Comparison of ENCODE assay signal across 8 cellular contexts in genomic region chr7:100675581-100676350, GRCh38. TPM values are rescaled to one million over a fixed set of nuclear protein-coding genes. Genes with fewer than 3 reads are reported as not detected.
DNase-seq lines count a peak whose midpoint lies in the region; ATAC-seq and TF ChIP-seq lines count a peak whose summit lies in the region.

No MANE protein-coding gene starts in this region.

- intact Hi-C loops in esophagus squamous epithelium (cut with DNase I): no loop called here

- H3K36me3 ChIP-seq in OCI-LY1 (ENCODE audit: insufficient read depth, low read length) (peaks cover 44% of the 10 kb centered on the region), esophagus squamous epithelium (peaks cover 24 to 44% (median 33%) of the 10 kb centered on the region in 3 donors)

- no peaks in the 10 kb centered on the region for H3F3A ChIP-seq in OCI-LY1 (ENCODE audit: insufficient read depth, low read length)

- H3K79me2 ChIP-seq in OCI-LY1 (ENCODE audit: insufficient read depth, low read length): peaks cover 6% of the 10 kb centered on the region

- ATAC-seq in HG02885 (IDR thresholded peaks at IDR 0.05; ENCODE audit: poor library complexity, unreplicated experiment) (peak; percentile 36), naive B cell (ENCODE audit: low read depth in 2 of 2) (peak; percentile 61 to 62)

- H3K4me2 ChIP-seq in OCI-LY1 (ENCODE audit: low read length): peak overlapping the region; percentile 80

- peak overlapping the region; percentile 43 for H3K9ac ChIP-seq in OCI-LY1 (ENCODE audit: low read length)

- H3K36me3 Mint-ChIP-seq in naive B cell: no peaks in the 10 kb centered on the region

- H3K9me2 ChIP-seq in OCI-LY1 (ENCODE audit: low read depth, low read length): no peaks in the 10 kb centered on the region

- no peaks in the 10 kb centered on the region for H3K27me3 ChIP-seq in OCI-LY1 (ENCODE audit: insufficient read depth, low read length)
- no peaks in the 10 kb centered on the region for H3K27me3 ChIP-seq in esophagus squamous epithelium

- no peak for TF ChIP-seq CTCF in OCI-LY1 (IDR thresholded peaks at IDR 0.05; ENCODE audit: low read length)
- TF ChIP-seq CTCF in esophagus squamous epithelium (IDR thresholded peaks at IDR 0.05): peak in 1 of 6 experiments; percentile 4

- no peaks in the 10 kb centered on the region for H3K9me3 Mint-ChIP-seq in naive B cell

- peaks cover 19 to 34% (median 19%) of the 10 kb centered on the region in 3 donors for H3K4me1 Mint-ChIP-seq in naive B cell

- H3K4me1 ChIP-seq in OCI-LY1 (ENCODE audit: insufficient read depth, low read length, severe bottlenecking) (peaks cover 11% of the 10 kb centered on the region), esophagus squamous epithelium (peaks cover 25 to 63% (median 30%) of the 10 kb centered on the region in 3 donors)

- peak; percentile 42 for TF ChIP-seq POLR2A in GM15510 (IDR thresholded peaks at IDR 0.05; ENCODE audit: borderline replicate concordance, extremely low read depth, insufficient read length)
- TF ChIP-seq POLR2A in esophagus squamous epithelium (IDR thresholded peaks at IDR 0.05): peak in 2 of 4 donors; percentile 24 to 70

- H3K27ac ChIP-seq in OCI-LY1 (ENCODE audit: low read depth, low read length, poor library complexity, severe bottlenecking) (peak overlapping the region; percentile 48), esophagus squamous epithelium (peak overlapping the region; percentile 96 to 100 (median 99))

- H3K4me3 ChIP-seq in OCI-LY1 (ENCODE audit: low read depth, low read length, poor library complexity, severe bottlenecking): peak overlapping the region; percentile 76
- H3K4me3 ChIP-seq in esophagus squamous epithelium: peak overlapping the region; percentile 70 to 99 (median 98)

- DNase-seq in activated T-cell treated with anti-CD3 and anti-CD28 coated beads, Interleukin-2, amount 50 U/mL, for 48 hours: peak; percentile 82 to 84
- peak; percentile 63 for DNase-seq in esophagus squamous epithelium (lab: John Stamatoyannopoulos, UW)
- peak; percentile 93 for DNase-seq in naive B cell
- DNase-seq in stimulated activated CD8-positive, alpha-beta memory T cell treated with anti-CD3 and anti-CD28 coated beads, Interleukin-7, amount 100 ng/mL, for 48 hours (ENCODE audit: extremely low read depth in 1 of 2, low read depth in 1 of 2): peak; percentile 71 to 74
- DNase-seq in NCI-H446 treated with DMSO at 0.1 percent for 48 hours (lab: John Stamatoyannopoulos, UW): no peak

- no peak overlapping the region for H2AFZ ChIP-seq in OCI-LY1 (ENCODE audit: low read length)

- H3K4me3 Mint-ChIP-seq in naive B cell: peak overlapping the region; percentile 83 to 94 (median 90)

- H3K9me3 ChIP-seq in OCI-LY1 (ENCODE audit: low read length) (no peaks in the 10 kb centered on the region), esophagus squamous epithelium (no peaks in the 10 kb centered on the region)

- H3K27me3 Mint-ChIP-seq in naive B cell: no peaks in the 10 kb centered on the region

- H4K20me1 ChIP-seq in OCI-LY1 (ENCODE audit: insufficient read depth, low read length): no peaks in the 10 kb centered on the region

- 0 to 1% methylated on average over 8 to 19 of the region's 59 CpGs for WGBS in esophagus squamous epithelium, 2 donors

- H3K27ac Mint-ChIP-seq in naive B cell: peak overlapping the region; percentile 70 to 98 (median 94)

RNA-seq across cellular contexts. Expression of gene GNB2, which starts 2.2 kb away (rescaled TPM):
- total RNA-seq in esophagus squamous epithelium: 100 to 1,000 TPM; 186 to 306 (median 226) TPM
- 10 to 100 TPM; 46.2 to 65.4 (median 56.2) TPM for polyA plus RNA-seq in naive B cell (ENCODE audit: low read depth in 6 of 6)

RNA-seq across cellular contexts. Expression of gene GIGYF1, which starts 18.3 kb away (rescaled TPM):
- 10 to 100 TPM in 3 of 4 donors, 1 to 10 TPM in 1; 8.0 to 24.2 (median 13.8) TPM for total RNA-seq in esophagus squamous epithelium
- polyA plus RNA-seq in naive B cell (ENCODE audit: low read depth in 6 of 6): 1 to 10 TPM in 4 of 6 donors, under 1 TPM in 2; 0.69 to 2.9 (median 1.2) TPM

RNA-seq across cellular contexts. Expression of gene ACTL6B, which starts 19.5 kb away (rescaled TPM):
- not detected for total RNA-seq in esophagus squamous epithelium
- not detected for polyA plus RNA-seq in naive B cell (ENCODE audit: low read depth in 6 of 6)

RNA-seq across cellular contexts. Expression of gene POP7, which starts 30.2 kb away (rescaled TPM):
- 10 to 100 TPM; 28.0 to 36.7 (median 30.0) TPM for total RNA-seq in esophagus squamous epithelium
- 10 to 100 TPM; 25.3 to 41.0 (median 34.6) TPM for polyA plus RNA-seq in naive B cell (ENCODE audit: low read depth in 6 of 6)

RNA-seq across cellular contexts. Expression of gene TFR2, which starts 34.4 kb away (rescaled TPM):
- total RNA-seq in esophagus squamous epithelium: 1 to 10 TPM in 1 of 4 donors, under 1 TPM in 3; 0.38 to 1.1 (median 0.84) TPM
- polyA plus RNA-seq in naive B cell (ENCODE audit: low read depth in 6 of 6): 1 to 10 TPM in 1 of 6 donors, under 1 TPM in 3, not detected in 2; 0.58 to 1.3 (median 0.65) TPM
